Comparison of ENCODE assay signal across 22 cellular contexts in genomic region chr6:38625191-38625590, GRCh38. TPM values are rescaled to one million over a fixed set of nuclear protein-coding genes. Genes with fewer than 3 reads are reported as not detected.
DNase-seq lines count a peak whose midpoint lies in the region; ATAC-seq, FAIRE-seq and TF ChIP-seq lines count a peak whose summit lies in the region.
"Had no signal": no experiment of that assay in that cellular context is flagged by ENCODE, and none has a peak within 500 bp of the region (broad histone marks: within the 10 kb centered on the region; RNA-seq: fewer than 3 reads in every experiment).

No MANE protein-coding gene starts in this region.

- H3K27ac ChIP-seq in HEK293 (ENCODE audit: extremely low read depth, low read depth, low read length) = no peak overlapping the region
- no peak overlapping the region for H3K27ac ChIP-seq in pancreas
- H3K27ac ChIP-seq: A549; BLaER1 treated with 17β-estradiol and CSF1 and Interleukin-3, amounts not matched to agents 10 nM and 100 nM had no signal

- no peak for FAIRE-seq in pancreas (lab: Jason Lieb, UNC)
- FAIRE-seq: A549, D721Med, G401.6, GM12892, H54 had no signal

- CTCF ChIA-PET in HEK293 (lab: Yijun Ruan, JAX) = interaction anchor here (0.6 to 0.9 kb wide), 2 partner anchors 70 to 149 kb away, joined by 3 read pairs; no protein-coding TSS in a partner anchor

- ATAC-seq in pancreas = no peak
- ATAC-seq: A549 had no signal

- intact Hi-C loops in pancreas (cut with DNase I) = no loop called here

- H3K4me1 ChIP-seq in HEK293 (ENCODE audit: control insufficient read depth, insufficient read depth, low read length) = peaks cover 6% of the 10 kb centered on the region; the same call in 1 of the 2 replicates
- H3K4me1 ChIP-seq in pancreas = no peaks in the 10 kb centered on the region
- H3K4me1 ChIP-seq: A549, BE2C, HAP-1 had no signal

- H3K36me3 ChIP-seq in HEK293 (ENCODE audit: control insufficient read depth in 2 of 2, insufficient read depth in 1 of 2, low read length in 2 of 2) (no peaks in the 10 kb centered on the region), pancreas (no peaks in the 10 kb centered on the region)
- H3K36me3 ChIP-seq: BE2C, HAP-1 had no signal

- TF ChIP-seq CTCF in HEK293 (tag by site-specific recombination; IDR thresholded peaks at IDR 0.05) (no peak), pancreas (IDR thresholded peaks at IDR 0.05) (no peak)

- H3K4me3 ChIP-seq in HEK293 (ENCODE audit: low read depth, low read length) (no peak overlapping the region), pancreas (no peak overlapping the region)
- H3K4me3 ChIP-seq: A549; BLaER1 treated with 17β-estradiol and CSF1 and Interleukin-3, amounts not matched to agents 10 nM and 100 nM; HAP-1 had no signal

- WGBS in pancreas, 2 donors = 84 to 89% methylated on average over 2 of the region's 2 CpGs

- DNase-seq in NCI-H1105 (lab: John Stamatoyannopoulos, UW) (peak; percentile 8), NCI-H1417 treated with DMSO at 0.1 percent for 48 hours (lab: John Stamatoyannopoulos, UW) (peak; percentile 41), pancreas (no peak), NCI-H2081 treated with DMSO at 0.1 percent for 48 hours (lab: John Stamatoyannopoulos, UW) (no peak), NCI-H1694 treated with DMSO at 0.1 percent for 48 hours (lab: John Stamatoyannopoulos, UW) (no peak)
- DNase-seq: 8988T; ACHN; AML-193; BE2C; CD4-positive, alpha-beta T cell; CD8-positive, alpha-beta memory T cell; DMS 273 treated with DMSO at 0.1 percent for 48 hours; DND-41; GOT3 had no signal

- POLR2A ChIA-PET in HEK293 (lab: Yijun Ruan, JAX) = interaction anchor here (0.8 kb wide), 1 partner anchor 14 kb away, joined by 3 read pairs; no protein-coding TSS in a partner anchor

- no peaks in the 10 kb centered on the region for H3K27me3 ChIP-seq in pancreas
- H3K27me3 ChIP-seq: BE2C; BLaER1 treated with 17β-estradiol and CSF1 and Interleukin-3, amounts not matched to agents 10 nM and 100 nM had no signal

- H3K9me3 ChIP-seq in HEK293 (ENCODE audit: control insufficient read depth, insufficient read depth, low read depth, low read length) (no peaks in the 10 kb centered on the region), pancreas (no peaks in the 10 kb centered on the region)
- H3K9me3 ChIP-seq: A549, BE2C, HAP-1 had no signal

TF ChIP-seq in HEK293, 187 proteins besides CTCF, POLR2A, EP300 and RAD21 (continues in another document):
- TF ChIP-seq KLF7 (tag by site-specific recombination; IDR thresholded peaks at IDR 0.05; ENCODE audit: borderline replicate concordance) (no peak), ZNF654 (tag by site-specific recombination; IDR thresholded peaks at IDR 0.05; ENCODE audit: low read depth) (no peak), PRDM6 (tag by site-specific recombination; IDR thresholded peaks at IDR 0.05) (peak; percentile 64; the same call in 1 of the 2 replicates), ZNF513 (tag by site-specific recombination; IDR thresholded peaks at IDR 0.05) (peak; percentile 8; the same call in 1 of the 2 replicates), ZNF362 (tag by site-specific recombination; IDR thresholded peaks at IDR 0.05) (no peak), ZNF585B (tag by site-specific recombination; IDR thresholded peaks at IDR 0.05) (no peak), IKZF3 (tag by site-specific recombination; IDR thresholded peaks at IDR 0.05) (peak; percentile 37; the same call in 1 of the 2 replicates), GLI4 (tag by site-specific recombination; IDR thresholded peaks at IDR 0.05) (no peak), ZNF394 (tag by site-specific recombination; IDR thresholded peaks at IDR 0.05; ENCODE audit: borderline replicate concordance) (no peak), ZNF221 (tag by site-specific recombination; IDR thresholded peaks at IDR 0.05; ENCODE audit: borderline replicate concordance) (no peak), ZFP69B (tag by site-specific recombination; IDR thresholded peaks at IDR 0.05) (no peak), ZNF23 (tag by site-specific recombination; IDR thresholded peaks at IDR 0.05; ENCODE audit: borderline replicate concordance) (no peak), ZNF169 (tag by site-specific recombination; IDR thresholded peaks at IDR 0.05) (no peak), REPIN1 (tag by site-specific recombination; IDR thresholded peaks at IDR 0.05; ENCODE audit: low read depth) (no peak), ZNF639 (tag by site-specific recombination; IDR thresholded peaks at IDR 0.05) (no peak), SCRT2 (tag by site-specific recombination; IDR thresholded peaks at IDR 0.05) (no peak), ZBTB8A (tag by site-specific recombination; IDR thresholded peaks at IDR 0.05) (0 out of 2 replicates have a peak, but pooled peaks have one; percentile 12), ZNF76 (tag by site-specific recombination; IDR thresholded peaks at IDR 0.05; ENCODE audit: borderline replicate concordance, low read depth) (no peak), BCL6B (tag by site-specific recombination; IDR thresholded peaks at IDR 0.05) (peak; percentile 72), ZNF837 (tag by site-specific recombination; IDR thresholded peaks at IDR 0.05) (no peak)

RNA-seq across cellular contexts. Expression of gene BTBD9, which starts 14.5 kb away (rescaled TPM):
- total RNA-seq in pancreas = 10 to 100 TPM in 1 of 6 donors, 1 to 10 TPM in 5; 5.9 to 11.0 (median 8.0) TPM
- polyA plus RNA-seq in pancreas = 1 to 10 TPM; 2.2 to 2.3 TPM

Comparison
In these comparisons a context has a peak if more than half of its experiments do, and no peak if none do; other contexts are left out.
1. DNase-seq: peak in NCI-H1105 (single experiment) and NCI-H1417 treated with DMSO at 0.1 percent for 48 hours (single experiment); none in pancreas (0 of 6), NCI-H2081 treated with DMSO at 0.1 percent for 48 hours (single experiment) and NCI-H1694 treated with DMSO at 0.1 percent for 48 hours (single experiment).